In genomic region chr10:15877836-15878576, GRCh38 we compare ENCODE assay signal across 25 cellular contexts. TPM values are rescaled to one million over a fixed set of nuclear protein-coding genes. Genes with fewer than 3 reads are reported as not detected.
DNase-seq lines count a peak whose midpoint lies in the region; ATAC-seq and TF ChIP-seq lines count a peak whose summit lies in the region.
"Had no signal": no experiment of that assay in that cellular context is flagged by ENCODE, and none has a peak within 500 bp of the region (broad histone marks: within the 10 kb centered on the region; RNA-seq: fewer than 3 reads in every experiment).

No MANE protein-coding gene starts in this region.

- DNase-seq in NCI-H510A treated with DMSO at 0.1 percent for 48 hours (lab: John Stamatoyannopoulos, UW): peak; percentile 1
- no peak for DNase-seq in NCI-H510A (lab: John Stamatoyannopoulos, UW)
- DNase-seq in GM23338 (ENCODE audit: low spot score): peak; percentile 54
- peak; percentile 48 for DNase-seq in SK-N-DZ (ENCODE audit: low spot score)
- peak; percentile 48 for DNase-seq in mesendoderm
- no peak for DNase-seq in uterus
- no peak for DNase-seq in anterior cingulate cortex (lab: John Stamatoyannopoulos, UW)
- DNase-seq: activated CD8-positive, alpha-beta memory T cell treated with anti-CD3 and anti-CD28 coated beads for 24 hours; activated gamma-delta T cell; activated T-cell treated with anti-CD3 and anti-CD28 coated beads, Interleukin-2, amount 50 U/mL, for 1 hour; DND-41; H7; immature natural killer cell; IMR-90; NCI-H1105 treated with DMSO at 0.1 percent for 48 hours; NCI-H2107; stimulated activated CD4-positive, alpha-beta T cell treated with anti-CD3 and anti-CD28 coated beads, Interleukin-4, amount 100 ng/mL, for 1 hour had no signal

- peaks cover 7% of the 10 kb centered on the region; the same call in 2 of the 3 replicates for H3K4me1 Mint-ChIP-seq in GM23338
- H3K4me1 Mint-ChIP-seq: B cell; immature natural killer cell; stimulated activated memory B cell treated with anti-CD40 and anti-IgM and Interleukin-4, amounts not matched to agents 10 μg/mL and 1 μg/mL and 100 μg/mL, for 72 hours had no signal

- H3K27ac Mint-ChIP-seq in GM23338: peak overlapping the region; percentile 77; the same call in 1 of the 2 replicates
- H3K27ac Mint-ChIP-seq: B cell; immature natural killer cell; stimulated activated memory B cell treated with anti-CD40 and anti-IgM and Interleukin-4, amounts not matched to agents 10 μg/mL and 1 μg/mL and 100 μg/mL, for 72 hours had no signal

- no peak overlapping the region for H3K18ac ChIP-seq in mesendoderm (ENCODE audit: low read length)

- H3K56ac ChIP-seq in mesendoderm (ENCODE audit: low read length): peak overlapping the region; percentile 54

- peaks cover 23% of the 10 kb centered on the region; the same call in 2 of the 3 replicates for H3K9me3 Mint-ChIP-seq in GM23338
- H3K9me3 Mint-ChIP-seq: stimulated activated memory B cell treated with anti-CD40 and anti-IgM and Interleukin-4, amounts not matched to agents 10 μg/mL and 1 μg/mL and 100 μg/mL, for 72 hours had no signal

- no peak for TF ChIP-seq CTCF in GM23338 (conservative IDR thresholded peaks at IDR 0.05; ENCODE audit: low read depth in 2 of 2)
- TF ChIP-seq CTCF in uterus (IDR thresholded peaks at IDR 0.05): no peak

- no peak overlapping the region for H3K4me3 Mint-ChIP-seq in GM23338
- H3K4me3 Mint-ChIP-seq: B cell; immature natural killer cell; stimulated activated memory B cell treated with anti-CD40 and anti-IgM and Interleukin-4, amounts not matched to agents 10 μg/mL and 1 μg/mL and 100 μg/mL, for 72 hours had no signal

- H3K36me3 Mint-ChIP-seq in GM23338 (ENCODE audit: low read depth): 0 out of 3 replicates have a peak, but pooled peaks cover 2% of the 10 kb centered on the region
- H3K36me3 Mint-ChIP-seq: immature natural killer cell; stimulated activated memory B cell treated with anti-CD40 and anti-IgM and Interleukin-4, amounts not matched to agents 10 μg/mL and 1 μg/mL and 100 μg/mL, for 72 hours had no signal

- no peak overlapping the region for H4K8ac ChIP-seq in mesendoderm (ENCODE audit: low read depth, low read length)

- H3K9me2 ChIP-seq in GM23338 (ENCODE audit: insufficient read depth): peaks cover 3% of the 10 kb centered on the region; the same call in 1 of the 2 replicates

- H3K27me3 Mint-ChIP-seq in GM23338 (ENCODE audit: insufficient read depth, low read depth, poor library complexity): peaks cover 6% of the 10 kb centered on the region

- H3K4me3 ChIP-seq in GM23338 (no peak overlapping the region), mesendoderm (ENCODE audit: low read length) (no peak overlapping the region), uterus (no peak overlapping the region)
- H3K4me3 ChIP-seq: body of pancreas, pancreas, suprapubic skin, vagina had no signal

- peaks cover 0 to 2% of the 10 kb centered on the region in 2 donors for H3K9me3 ChIP-seq in uterus
- H3K9me3 ChIP-seq: body of pancreas, pancreas, suprapubic skin, vagina had no signal

- H2BK5ac ChIP-seq in mesendoderm (ENCODE audit: low read length): no peak overlapping the region

- no peaks in the 10 kb centered on the region for H3F3A ChIP-seq in GM23338 (replicated peaks; ENCODE audit: low read depth)

- ATAC-seq in GM23338 (peak; percentile 38; the same call in 2 of the 3 replicates), HG03039 (IDR thresholded peaks at IDR 0.05; ENCODE audit: unreplicated experiment) (no peak)
- ATAC-seq: body of pancreas; stimulated activated memory B cell treated with anti-CD40 and anti-IgM and Interleukin-4, amounts not matched to agents 10 μg/mL and 1 μg/mL and 100 μg/mL, for 72 hours had no signal

- no peak overlapping the region for H4K5ac ChIP-seq in mesendoderm (ENCODE audit: low read length)

- no peaks in the 10 kb centered on the region for H3K79me1 ChIP-seq in mesendoderm (ENCODE audit: low read length)

- no peaks in the 10 kb centered on the region for H4K20me1 ChIP-seq in GM23338 (replicated peaks; ENCODE audit: insufficient read depth)

- H3K36me3 ChIP-seq in GM23338 (ENCODE audit: insufficient read depth) (no peaks in the 10 kb centered on the region), mesendoderm (ENCODE audit: control insufficient read depth, insufficient read depth, low read length) (no peaks in the 10 kb centered on the region), uterus (no peaks in the 10 kb centered on the region)
- H3K36me3 ChIP-seq: pancreas, suprapubic skin, vagina had no signal

- H3K27ac ChIP-seq in GM23338 (ENCODE audit: low read depth): no peak overlapping the region
- no peak overlapping the region for H3K27ac ChIP-seq in mesendoderm (ENCODE audit: low read depth, low read length)
- no peak overlapping the region for H3K27ac ChIP-seq in uterus
- H3K27ac ChIP-seq: body of pancreas, epithelial cell of prostate, pancreas, suprapubic skin, vagina had no signal

- intact Hi-C loops in uterus (cut with DNase I; ENCODE audit: low total_unique reads): no loop called here

- no peak overlapping the region for H2BK120ac ChIP-seq in mesendoderm (ENCODE audit: low read depth, low read length)

- no peak overlapping the region for H2BK15ac ChIP-seq in mesendoderm (replicated peaks; ENCODE audit: low read depth)

- WGBS in mesendoderm (ENCODE audit: extremely low coverage, insufficient coverage, low lambda C conversion rate): no CpG with 5 or more reads among the region's 14 CpGs

- no peaks in the 10 kb centered on the region for H3K79me2 ChIP-seq in GM23338 (replicated peaks; ENCODE audit: insufficient read depth)
- no peaks in the 10 kb centered on the region for H3K79me2 ChIP-seq in mesendoderm (ENCODE audit: control insufficient read depth, insufficient read depth, low read length)

- TF ChIP-seq POLR2A in uterus (IDR thresholded peaks at IDR 0.05): no peak

- H2AFZ ChIP-seq in GM23338: peak overlapping the region; percentile 88

- H3K9ac ChIP-seq in mesendoderm (ENCODE audit: low read length): no peak overlapping the region

- H3K23ac ChIP-seq in mesendoderm (ENCODE audit: low read length): no peak overlapping the region

- H3K4me2 ChIP-seq in GM23338 (peak overlapping the region; percentile 50; the same call in 1 of the 2 replicates), mesendoderm (ENCODE audit: low read length) (no peak overlapping the region)

- H2AK5ac ChIP-seq in mesendoderm (ENCODE audit: low read length): no peak overlapping the region

- no peak overlapping the region for H3K4ac ChIP-seq in mesendoderm (ENCODE audit: low read depth, low read length)

- H3K27me3 ChIP-seq in GM23338 (ENCODE audit: insufficient read depth) (no peaks in the 10 kb centered on the region), mesendoderm (ENCODE audit: insufficient read depth, low read length, poor library complexity) (no peaks in the 10 kb centered on the region), uterus (no peaks in the 10 kb centered on the region)
- H3K27me3 ChIP-seq: body of pancreas, vagina had no signal

- no peaks in the 10 kb centered on the region; the same call in 1 of the 2 replicates for H3K4me1 ChIP-seq in GM23338 (ENCODE audit: insufficient read depth)
- H3K4me1 ChIP-seq in mesendoderm (ENCODE audit: control insufficient read depth, low read depth, low read length): no peaks in the 10 kb centered on the region
- no peaks in the 10 kb centered on the region for H3K4me1 ChIP-seq in uterus
- H3K4me1 ChIP-seq: body of pancreas, pancreas, vagina had no signal

TF ChIP-seq in GM23338, 12 proteins besides CTCF, POLR2A, EP300 and RAD21:
- TF ChIP-seq REST (IDR thresholded peaks at IDR 0.05; ENCODE audit: unreplicated experiment) (no peak), ZNF331 (CRISPR knock-in tag; IDR thresholded peaks at IDR 0.05; ENCODE audit: low read depth) (peak; percentile 67)

RNA-seq across cellular contexts. Expression of gene MINDY3, which starts 17.7 kb away (rescaled TPM):
- 13.6 and 15.1 TPM in 2 replicates for total RNA-seq in GM23338 (2014; rRNA removed; shearing (Covaris generic))
- 6.8 and 10.2 TPM in 2 replicates for polyA plus RNA-seq in GM23338 (2016; fragmentation: Nextera tagmentation; extraction: Ambion mirVana)
- polyA plus RNA-seq in SK-N-DZ (2014; cell fraction: cytosol; rRNA removed): 28.8 and 37.4 TPM in 2 replicates
- polyA plus RNA-seq in SK-N-DZ (2014; cell fraction: nucleus; rRNA removed): 40.6 and 45.2 TPM in 2 replicates
- 13.3 TPM for polyA plus RNA-seq in mesendoderm (2013, experiment 1 of 2)
- polyA plus RNA-seq in mesendoderm (2013, experiment 2 of 2): 13.2 TPM
- 10 to 100 TPM; 20.9 to 63.5 (median 51.7) TPM for total RNA-seq in uterus

Comparison
In these comparisons a context has a peak if more than half of its experiments do, and no peak if none do; other contexts are left out.
1. DNase-seq: peak in NCI-H510A treated with DMSO at 0.1 percent for 48 hours (single experiment), GM23338 (single experiment), SK-N-DZ (single experiment) and mesendoderm (single experiment); none in NCI-H510A (single experiment), uterus (0 of 2) and anterior cingulate cortex (0 of 58).